ENCODE assay signal across 19 cellular contexts in genomic region chr7:158658475-158658874, GRCh38. TPM values are rescaled to one million over a fixed set of nuclear protein-coding genes. Genes with fewer than 3 reads are reported as not detected.
DNase-seq lines count a peak whose midpoint lies in the region; ATAC-seq and TF ChIP-seq lines count a peak whose summit lies in the region.
"Had no signal": no experiment of that assay in that cellular context is flagged by ENCODE, and none has a peak within 500 bp of the region (broad histone marks: within the 10 kb centered on the region; RNA-seq: fewer than 3 reads in every experiment).

No MANE protein-coding gene starts in this region.

- H3K9me3 ChIP-seq in neural progenitor cell (ENCODE audit: low read depth) = no peaks in the 10 kb centered on the region
- H3K9me3 ChIP-seq in heart right ventricle = no peaks in the 10 kb centered on the region
- H3K9me3 ChIP-seq: BLaER1, MG63 had no signal

- H3K4me2 ChIP-seq in GM23338 = no peak overlapping the region
- peak overlapping the region; percentile 54 for H3K4me2 ChIP-seq in neural progenitor cell
- H3K4me2 ChIP-seq: BLaER1 had no signal

- 92 to 96% methylated on average over 2 of the region's 2 CpGs for WGBS in heart right ventricle, 2 donors

- H3K4me1 ChIP-seq in GM23338 (ENCODE audit: insufficient read depth) = no peaks in the 10 kb centered on the region; the same call in 1 of the 2 replicates
- peaks cover 24% of the 10 kb centered on the region for H3K4me1 ChIP-seq in neural progenitor cell
- H3K4me1 ChIP-seq in heart right ventricle = no peaks in the 10 kb centered on the region
- H3K4me1 ChIP-seq: BLaER1 had no signal

- DNase-seq in GM23338 (ENCODE audit: low spot score) = no peak
- DNase-seq in LNCaP clone FGC (ENCODE audit: low read depth) = peak; percentile 80
- no peak for DNase-seq in activated T-helper 2 cell treated with anti-CD3 and anti-CD28 coated beads, Interferon-gamma antibody, Interleukin-2, Interleukin-4, amounts not matched to agents 10 μg/mL and 5 μg/mL and 100 μg/mL, durations not matched to agents 14 hours and 24 hours and 36 hours (ENCODE audit: low spot score)
- no peak for DNase-seq in neural progenitor cell (ENCODE audit: low spot score)
- no peak for DNase-seq in heart right ventricle
- no peak for DNase-seq in stimulated activated CD4-positive, alpha-beta T cell treated with anti-CD3 and anti-CD28 coated beads, Interleukin-4, amount 100 ng/mL, for 24 hours
- DNase-seq: CD4-positive, CD25-positive, alpha-beta regulatory T cell; GM23248; HCEC 1CT; MG63; NCI-H1105 treated with DMSO at 0.1 percent for 48 hours; NCI-H146; NCI-H2029; NCI-H526 treated with DMSO at 0.1 percent for 48 hours; SHP77 had no signal

- TF ChIP-seq CTCF in GM23338 (conservative IDR thresholded peaks at IDR 0.05; ENCODE audit: low read depth in 2 of 2) = no peak
- no peak for TF ChIP-seq CTCF in LNCaP clone FGC (IDR thresholded peaks at IDR 0.05; ENCODE audit: control insufficient read depth, extremely low read depth, insufficient read depth)
- TF ChIP-seq CTCF in neural progenitor cell (IDR thresholded peaks at IDR 0.05) = no peak
- TF ChIP-seq CTCF in heart right ventricle (IDR thresholded peaks at IDR 0.05) = no peak

- H3K79me2 ChIP-seq in GM23338 (replicated peaks; ENCODE audit: insufficient read depth) = peaks cover 9% of the 10 kb centered on the region; the same call in 1 of the 2 replicates
- peaks cover 6% of the 10 kb centered on the region for H3K79me2 ChIP-seq in neural progenitor cell (ENCODE audit: low read depth)

- intact Hi-C loops in activated T-helper 2 cell treated with anti-CD3 and anti-CD28 coated beads, Interferon-gamma antibody, Interleukin-2, Interleukin-4, amounts not matched to agents 10 μg/mL and 5 μg/mL and 100 μg/mL, durations not matched to agents 14 hours and 24 hours and 36 hours (cut with micrococcal nuclease) = loop anchor here (5.0 to 10.0 kb wide), 2 partner anchors 164 to 316 kb away; no protein-coding TSS in a partner anchor
- intact Hi-C loops in heart right ventricle (cut with DNase I) = no loop called here

- H3K4me3 ChIP-seq in GM23338 (no peak overlapping the region), LNCaP clone FGC (ENCODE audit: low read depth, low read length) (no peak overlapping the region), neural progenitor cell (no peak overlapping the region), heart right ventricle (no peak overlapping the region)
- H3K4me3 ChIP-seq: BLaER1, GM23248, K562, MG63 had no signal

- H3K9me2 ChIP-seq in GM23338 (ENCODE audit: insufficient read depth) = no peaks in the 10 kb centered on the region

- H3K36me3 Mint-ChIP-seq in GM23338 (ENCODE audit: low read depth) = peaks cover 71% of the 10 kb centered on the region
- H3K36me3 Mint-ChIP-seq in activated T-helper 2 cell treated with anti-CD3 and anti-CD28 coated beads, Interferon-gamma antibody, Interleukin-2, Interleukin-4, amounts not matched to agents 10 μg/mL and 5 μg/mL and 100 μg/mL, durations not matched to agents 14 hours and 24 hours and 36 hours (ENCODE audit: low read depth) = peaks cover 74% of the 10 kb centered on the region
- peaks cover 30% of the 10 kb centered on the region for H3K36me3 Mint-ChIP-seq in neural progenitor cell

- H3K9ac ChIP-seq in neural progenitor cell = no peak overlapping the region
- H3K9ac ChIP-seq: BLaER1, GM23248 had no signal

- H3K27ac ChIP-seq in GM23338 (ENCODE audit: low read depth) = peak overlapping the region; percentile 41; the same call in 1 of the 2 replicates
- peak overlapping the region; percentile 83 for H3K27ac ChIP-seq in neural progenitor cell
- no peak overlapping the region for H3K27ac ChIP-seq in heart right ventricle
- H3K27ac ChIP-seq: BLaER1, GM23248, RWPE1 had no signal

- 0 out of 2 replicates have a peak, but pooled peaks cover 3% of the 10 kb centered on the region for H3F3A ChIP-seq in GM23338 (replicated peaks; ENCODE audit: low read depth)
- H3F3A ChIP-seq in neural progenitor cell (ENCODE audit: low read depth) = peaks cover 24% of the 10 kb centered on the region

- peaks cover 4% of the 10 kb centered on the region; the same call in 2 of the 3 replicates for H3K4me1 Mint-ChIP-seq in GM23338
- H3K4me1 Mint-ChIP-seq in activated T-helper 2 cell treated with anti-CD3 and anti-CD28 coated beads, Interferon-gamma antibody, Interleukin-2, Interleukin-4, amounts not matched to agents 10 μg/mL and 5 μg/mL and 100 μg/mL, durations not matched to agents 14 hours and 24 hours and 36 hours (ENCODE audit: low read depth) = peaks cover 25% of the 10 kb centered on the region
- H3K4me1 Mint-ChIP-seq in neural progenitor cell = peaks cover 16% of the 10 kb centered on the region

- H4K20me1 ChIP-seq in GM23338 (replicated peaks; ENCODE audit: insufficient read depth) (peaks cover 3% of the 10 kb centered on the region), neural progenitor cell (ENCODE audit: low read depth) (peaks cover 7% of the 10 kb centered on the region)
- H4K20me1 ChIP-seq: BLaER1 had no signal

- no peaks in the 10 kb centered on the region for H3K27me3 ChIP-seq in GM23338 (ENCODE audit: insufficient read depth)
- H3K27me3 ChIP-seq in neural progenitor cell = no peaks in the 10 kb centered on the region
- H3K27me3 ChIP-seq in heart right ventricle = no peaks in the 10 kb centered on the region
- H3K27me3 ChIP-seq: BLaER1, MG63 had no signal

- H3K4me3 Mint-ChIP-seq in GM23338 (no peak overlapping the region), neural progenitor cell (peak overlapping the region; percentile 51)
- H3K4me3 Mint-ChIP-seq in activated T-helper 2 cell treated with anti-CD3 and anti-CD28 coated beads, Interferon-gamma antibody, Interleukin-2, Interleukin-4, amounts not matched to agents 10 μg/mL and 5 μg/mL and 100 μg/mL, durations not matched to agents 14 hours and 24 hours and 36 hours (ENCODE audit: low read depth) = no peak overlapping the region
- H3K4me3 Mint-ChIP-seq: CD4-positive, CD25-positive, alpha-beta regulatory T cell had no signal

- H3K27me3 Mint-ChIP-seq in GM23338 (ENCODE audit: insufficient read depth, low read depth, poor library complexity) (no peaks in the 10 kb centered on the region), neural progenitor cell (ENCODE audit: insufficient read depth, low read depth) (no peaks in the 10 kb centered on the region)
- no peaks in the 10 kb centered on the region for H3K27me3 Mint-ChIP-seq in activated T-helper 2 cell treated with anti-CD3 and anti-CD28 coated beads, Interferon-gamma antibody, Interleukin-2, Interleukin-4, amounts not matched to agents 10 μg/mL and 5 μg/mL and 100 μg/mL, durations not matched to agents 14 hours and 24 hours and 36 hours (ENCODE audit: low read depth)
- H3K27me3 Mint-ChIP-seq: CD4-positive, CD25-positive, alpha-beta regulatory T cell had no signal

- H3K9me3 Mint-ChIP-seq in GM23338 (no peaks in the 10 kb centered on the region), neural progenitor cell (no peaks in the 10 kb centered on the region)
- no peaks in the 10 kb centered on the region for H3K9me3 Mint-ChIP-seq in activated T-helper 2 cell treated with anti-CD3 and anti-CD28 coated beads, Interferon-gamma antibody, Interleukin-2, Interleukin-4, amounts not matched to agents 10 μg/mL and 5 μg/mL and 100 μg/mL, durations not matched to agents 14 hours and 24 hours and 36 hours
- H3K9me3 Mint-ChIP-seq: CD4-positive, CD25-positive, alpha-beta regulatory T cell had no signal

- H2AFZ ChIP-seq in GM23338 = no peak overlapping the region
- no peak overlapping the region for H2AFZ ChIP-seq in neural progenitor cell (replicated peaks)
- H2AFZ ChIP-seq: GM23248 had no signal

- ATAC-seq in GM23338 (no peak), HG03139 (IDR thresholded peaks at IDR 0.05; ENCODE audit: unreplicated experiment) (no peak), heart right ventricle (no peak)
- ATAC-seq: K562 had no signal

- peak overlapping the region; percentile 59; the same call in 1 of the 2 replicates for H3K27ac Mint-ChIP-seq in GM23338
- H3K27ac Mint-ChIP-seq in activated T-helper 2 cell treated with anti-CD3 and anti-CD28 coated beads, Interferon-gamma antibody, Interleukin-2, Interleukin-4, amounts not matched to agents 10 μg/mL and 5 μg/mL and 100 μg/mL, durations not matched to agents 14 hours and 24 hours and 36 hours = peak overlapping the region; percentile 8
- peak overlapping the region; percentile 90 for H3K27ac Mint-ChIP-seq in neural progenitor cell

- H3K36me3 ChIP-seq in GM23338 (ENCODE audit: insufficient read depth) = peaks cover 58% of the 10 kb centered on the region
- H3K36me3 ChIP-seq in neural progenitor cell = peaks cover 6% of the 10 kb centered on the region
- H3K36me3 ChIP-seq in heart right ventricle = peaks cover 0 to 88% (median 7%) of the 10 kb centered on the region in 9 donors

TF ChIP-seq in GM23338, 12 proteins besides CTCF, POLR2A, EP300 and RAD21 (continues in another document):
- no peak for TF ChIP-seq ZNF331 (CRISPR knock-in tag; IDR thresholded peaks at IDR 0.05; ENCODE audit: low read depth)
- TF ChIP-seq EZH2phosphoT487 (IDR thresholded peaks at IDR 0.05; ENCODE audit: unreplicated experiment) = no peak
- TF ChIP-seq ZNF114 (CRISPR knock-in tag; IDR thresholded peaks at IDR 0.05) = no peak

RNA-seq across cellular contexts. Expression of gene NCAPG2, which starts 46.1 kb away (rescaled TPM):
- total RNA-seq in GM23338 (2014; rRNA removed; shearing (Covaris generic)) = 76.5 and 91.2 TPM in 2 replicates
- 34.0 and 38.7 TPM in 2 replicates for polyA plus RNA-seq in GM23338 (2016; fragmentation: Nextera tagmentation; extraction: Ambion mirVana)
- total RNA-seq in activated T-helper 2 cell treated with anti-CD3 and anti-CD28 coated beads, Interferon-gamma antibody, Interleukin-2, Interleukin-4, amounts not matched to agents 10 μg/mL and 5 μg/mL and 100 μg/mL, durations not matched to agents 14 hours and 24 hours and 36 hours = 94.7 and 101 TPM in 2 replicates
- 74.3 and 89.6 TPM in 2 replicates for total RNA-seq in neural progenitor cell (ENCODE audit: low replicate concordance)
- 1 to 10 TPM; 3.5 to 8.0 (median 4.6) TPM for total RNA-seq in heart right ventricle
- 1 to 10 TPM; 1.3 to 1.8 TPM for polyA plus RNA-seq in heart right ventricle

Comparison
In these comparisons a context has a peak if more than half of its experiments do, and no peak if none do; other contexts are left out.
1. H3K27ac ChIP-seq: peak in GM23338 (single experiment) and neural progenitor cell (single experiment); none in heart right ventricle (0 of 10).
2. H3K27ac Mint-ChIP-seq: peak in every context shown above with its lines; median percentile 90 in neural progenitor cell; 59 in GM23338; 8 in activated T-helper 2 cell treated with anti-CD3 and anti-CD28 coated beads, Interferon-gamma antibody, Interleukin-2, Interleukin-4, amounts not matched to agents 10 μg/mL and 5 μg/mL and 100 μg/mL, durations not matched to agents 14 hours and 24 hours and 36 hours.